Comparison of ENCODE assay signal across 7 cellular contexts in genomic region chr17:27456681-27457404, GRCh38. TPM values are rescaled to one million over a fixed set of nuclear protein-coding genes. Genes with fewer than 3 reads are reported as not detected.
DNase-seq lines count a peak whose midpoint lies in the region; ATAC-seq and TF ChIP-seq lines count a peak whose summit lies in the region.

No MANE protein-coding gene starts in this region.

- 0 to 1% methylated on average over 10 to 58 of the region's 58 CpGs for WGBS in endodermal cell (ENCODE audit: insufficient coverage in 1 of 2, insufficient read length in 1 of 2), 2 experiments

- no peaks in the 10 kb centered on the region for H3K27me3 ChIP-seq in Peyer's patch
- H3K27me3 ChIP-seq in endodermal cell (ENCODE audit: control insufficient read depth, insufficient read depth, low read length, poor library complexity, severe bottlenecking) = no peaks in the 10 kb centered on the region

- peaks cover 0 to 16% (median 3%) of the 10 kb centered on the region in 4 donors for H3K4me1 ChIP-seq in Peyer's patch
- H3K4me1 ChIP-seq in endodermal cell (ENCODE audit: control insufficient read depth, insufficient read depth, low read length) = peaks cover 23% of the 10 kb centered on the region

- H3K4me1 Mint-ChIP-seq in endodermal cell (peaks cover 47% of the 10 kb centered on the region), nephron (peaks cover 30% of the 10 kb centered on the region)

- H3K9ac ChIP-seq in endodermal cell (ENCODE audit: extremely low read depth, low read length, poor library complexity, severe bottlenecking) = peak overlapping the region; percentile 55

- H3K4me3 Mint-ChIP-seq in endodermal cell (peak overlapping the region; percentile 82), nephron (peak overlapping the region; percentile 95 to 98 (median 95))

- H3K27me3 Mint-ChIP-seq in endodermal cell (ENCODE audit: insufficient read depth) (peaks cover 21% of the 10 kb centered on the region), nephron (ENCODE audit: low read depth) (peaks cover 24% of the 10 kb centered on the region)

- TF ChIP-seq POLR2A in Peyer's patch (IDR thresholded peaks at IDR 0.05) = no peak

- TF ChIP-seq CTCF in Peyer's patch (IDR thresholded peaks at IDR 0.05) = no peak
- no peak for TF ChIP-seq CTCF in endodermal cell (conservative IDR thresholded peaks at IDR 0.05)
- no peak for TF ChIP-seq CTCF in nephron (IDR thresholded peaks at IDR 0.05; ENCODE audit: unreplicated experiment in 3 of 3)

- peak in 2 of 3 donors; percentile 24 to 50 for DNase-seq in Peyer's patch
- DNase-seq in endodermal cell = peak; percentile 65
- DNase-seq in COLO668 (lab: John Stamatoyannopoulos, UW; ENCODE audit: unreplicated experiment) = no peak
- DNase-seq in DMS153 treated with DMSO at 0.1 percent for 48 hours (lab: John Stamatoyannopoulos, UW; ENCODE audit: unreplicated experiment) = no peak

- H3K4me3 ChIP-seq in Peyer's patch = peak overlapping the region; percentile 78 to 92 (median 87)
- H3K4me3 ChIP-seq in endodermal cell (ENCODE audit: low read length) = peak overlapping the region; percentile 93

- H3K36me3 ChIP-seq in Peyer's patch (no peaks in the 10 kb centered on the region), endodermal cell (ENCODE audit: control insufficient read depth, insufficient read depth, low read length) (no peaks in the 10 kb centered on the region)

- H3K36me3 Mint-ChIP-seq in endodermal cell (ENCODE audit: low read depth) = peaks cover 3% of the 10 kb centered on the region
- H3K36me3 Mint-ChIP-seq in nephron (ENCODE audit: low read depth) = no peaks in the 10 kb centered on the region

- H3K27ac ChIP-seq in Peyer's patch (peak overlapping the region; percentile 74 to 84 (median 78)), endodermal cell (ENCODE audit: low read depth, low read length) (no peak overlapping the region)

- H3K9me3 Mint-ChIP-seq in endodermal cell (no peaks in the 10 kb centered on the region), nephron (no peaks in the 10 kb centered on the region)

- H3K27ac Mint-ChIP-seq in endodermal cell = peak overlapping the region; percentile 68
- H3K27ac Mint-ChIP-seq in nephron = peak overlapping the region; percentile 57 to 85 (median 81)

- H3K9me3 ChIP-seq in Peyer's patch = no peaks in the 10 kb centered on the region
- no peaks in the 10 kb centered on the region for H3K9me3 ChIP-seq in endodermal cell (ENCODE audit: control insufficient read depth, low read length)

- peak; percentile 12 for ATAC-seq in GM19372 (IDR thresholded peaks at IDR 0.05; ENCODE audit: low read depth, unreplicated experiment)
- ATAC-seq in GM19395 (IDR thresholded peaks at IDR 0.05; ENCODE audit: unreplicated experiment) = no peak

RNA-seq across cellular contexts. Expression of gene KSR1, which starts 0.6 kb away (rescaled TPM):
- total RNA-seq in Peyer's patch = 10 to 100 TPM; 26.6 to 64.4 (median 42.2) TPM
- 10 to 100 TPM; 33.7 to 46.3 TPM for total RNA-seq in endodermal cell
- 18.3 TPM for polyA plus RNA-seq in endodermal cell (2013, experiment 1 of 2)
- polyA plus RNA-seq in endodermal cell (2013, experiment 2 of 2) = 18.3 TPM

Comparison
In these comparisons a context has a peak if more than half of its experiments do, and no peak if none do; other contexts are left out.
1. DNase-seq: peak in Peyer's patch (2 of 3) and endodermal cell (single experiment); none in COLO668 (single experiment) and DMS153 treated with DMSO at 0.1 percent for 48 hours (single experiment).